28 cellular contexts compared by ENCODE assay signal in genomic region chr4:526971-527460, GRCh38. TPM values are rescaled to one million over a fixed set of nuclear protein-coding genes. Genes with fewer than 3 reads are reported as not detected.
"Had no signal": no experiment of that assay in that cellular context is flagged by ENCODE, and none has a peak within 500 bp of the region (broad histone marks: within the 10 kb centered on the region; RNA-seq: fewer than 3 reads in every experiment).

No MANE protein-coding gene starts in this region.

- H3K27ac ChIP-seq: dorsolateral prefrontal cortex, epithelial cell of prostate, gastrocnemius medialis, left ventricle myocardium inferior, lower lobe of right lung, psoas muscle, skin epidermis, stomach, thyroid gland had no signal

- ATAC-seq: esophagus mucosa, gastrocnemius medialis, left colon, lower lobe of right lung, natural killer cell, psoas muscle, right cardiac atrium had no signal

- H3K4me3 ChIP-seq: dorsolateral prefrontal cortex, gastrocnemius medialis, left ventricle myocardium inferior, lower lobe of right lung, psoas muscle, skin epidermis, stomach, thyroid gland had no signal

- DNase-seq: caudate nucleus; cerebellar nuclear complex; dorsolateral prefrontal cortex; effector CD4-positive, alpha-beta T cell; foreskin fibroblast; gastrocnemius medialis; kidney glomerular epithelial cell; left colon; left ventricle myocardium inferior; lower lobe of right lung; natural killer cell; psoas muscle; stimulated activated CD4-positive, alpha-beta T cell treated with anti-CD3 and anti-CD28 coated beads, Interleukin-15, amount 100 ng/mL, for 24 hours; stimulated activated CD4-positive, alpha-beta T cell treated with anti-CD3 and anti-CD28 coated beads, Interleukin-2, amount 100 ng/mL, for 48 hours; stimulated activated naive CD4-positive, alpha-beta T cell treated with Interleukin-2 at 50 U/mL for 16 hours; stomach had no signal

RNA-seq across cellular contexts. Expression of gene TMEM271, which starts 49.1 kb away (rescaled TPM):
- total RNA-seq: endodermal cell, esophagus mucosa, gastrocnemius medialis, glomerular endothelial cell, left colon, left ventricle myocardium inferior, lower lobe of right lung, mononuclear cell, natural killer cell, osteocyte, psoas muscle, renal cortical epithelial cell, right cardiac atrium, stomach, subcutaneous adipose tissue, thyroid gland had no signal
- polyA plus RNA-seq: psoas muscle, right cardiac atrium, urinary bladder had no signal
